17 cellular contexts compared by ENCODE assay signal in genomic region chr2:120605231-120605935, GRCh38.
A peak's percentile ranks its signal among the peaks of the same experiment; 100 is the strongest.
DNase-seq lines count a peak whose midpoint lies in the region; ATAC-seq and TF ChIP-seq lines count a peak whose summit lies in the region.
"Had no signal": no experiment of that assay in that cellular context is flagged by ENCODE, and none has a peak within 500 bp of the region (broad histone marks: within the 10 kb centered on the region; RNA-seq: fewer than 3 reads in every experiment).

No MANE protein-coding gene starts in this region.

- H3K9ac ChIP-seq in IMR-90 (ENCODE audit: low read depth, low read length): no peak overlapping the region
- H3K9ac ChIP-seq: GM23248 had no signal

- no peaks in the 10 kb centered on the region for H3K36me3 ChIP-seq in IMR-90 (ENCODE audit: control insufficient read depth, insufficient read depth, low read length)
- H3K36me3 ChIP-seq in left lung: no peaks in the 10 kb centered on the region
- H3K36me3 ChIP-seq: heart left ventricle, stomach had no signal

- dilution Hi-C loops in IMR-90 (cut with HindIII; ENCODE audit: low sequenced_read_pairs, unreplicated experiment): no loop called here

- no peaks in the 10 kb centered on the region for H3K9me3 ChIP-seq in IMR-90 (ENCODE audit: control insufficient read depth, insufficient read depth, low read length)
- H3K9me3 ChIP-seq in left lung: no peaks in the 10 kb centered on the region
- no peaks in the 10 kb centered on the region for H3K9me3 ChIP-seq in CD4-positive, alpha-beta T cell (ENCODE audit: control insufficient read depth, low read length)
- H3K9me3 ChIP-seq: heart left ventricle, stomach had no signal

- no peak overlapping the region for H3K56ac ChIP-seq in IMR-90 (ENCODE audit: extremely low read depth, insufficient read depth, low read length)

- no peak overlapping the region for H2BK20ac ChIP-seq in IMR-90 (ENCODE audit: low read depth, low read length)

- H3K79me1 ChIP-seq in IMR-90 (ENCODE audit: low read depth in 1 of 2, low read length in 2 of 2): no peaks in the 10 kb centered on the region

- H3K9me3 Mint-ChIP-seq in CD4-positive, alpha-beta T cell: no peaks in the 10 kb centered on the region
- H3K9me3 Mint-ChIP-seq: WTC11 had no signal

- no peak overlapping the region for H3K4me2 ChIP-seq in IMR-90 (ENCODE audit: low read depth, low read length)

- no peak for TF ChIP-seq RAD21 in IMR-90 (IDR thresholded peaks at IDR 0.05; ENCODE audit: low read length)

- no peak overlapping the region for H3K4ac ChIP-seq in IMR-90 (ENCODE audit: low read depth, low read length)

- H3K4me1 Mint-ChIP-seq in CD4-positive, alpha-beta T cell (ENCODE audit: low read depth): no peaks in the 10 kb centered on the region

- H3K27me3 Mint-ChIP-seq in CD4-positive, alpha-beta T cell: peaks cover 10% of the 10 kb centered on the region

- H3K4me3 ChIP-seq in IMR-90 (ENCODE audit: insufficient read depth, low read depth, low read length): no peak overlapping the region
- H3K4me3 ChIP-seq in left lung: no peak overlapping the region
- H3K4me3 ChIP-seq: GM23248, heart left ventricle, stomach had no signal

- H3K27me3 ChIP-seq in IMR-90 (ENCODE audit: control insufficient read depth, insufficient read depth, low read length) (peaks cover 24% of the 10 kb centered on the region; the same call in 1 of the 2 replicates), left lung (no peaks in the 10 kb centered on the region)
- no peaks in the 10 kb centered on the region for H3K27me3 ChIP-seq in CD4-positive, alpha-beta T cell (ENCODE audit: control insufficient read depth, insufficient read depth, low read length)

- H2BK5ac ChIP-seq in IMR-90 (ENCODE audit: low read depth, low read length, poor library complexity, severe bottlenecking): no peak overlapping the region

- H2AK5ac ChIP-seq in IMR-90 (ENCODE audit: low read depth, low read length): peak overlapping the region; percentile 24; the same call in 1 of the 2 replicates

- H3K4me3 Mint-ChIP-seq in CD4-positive, alpha-beta T cell: no peak overlapping the region
- H3K4me3 Mint-ChIP-seq: IgD-negative memory B cell, WTC11 had no signal

- DNase-seq in DMS153 (lab: John Stamatoyannopoulos, UW): peak; percentile 66
- DNase-seq in IMR-90: peak; percentile 31
- peak; percentile 31 for DNase-seq in NOMO-1 treated with dmso at 0.1 percent for 144 hours (lab: John Stamatoyannopoulos, UW; ENCODE audit: unreplicated experiment)
- peak; percentile 41 to 70 for DNase-seq in left lung
- DNase-seq in cerebellar nuclear complex (lab: John Stamatoyannopoulos, UW): no peak
- no peak for DNase-seq in NCI-H2171 treated with DMSO at 0.1 percent for 48 hours (lab: John Stamatoyannopoulos, UW)
- DNase-seq in CD4-positive, alpha-beta T cell: no peak
- no peak for DNase-seq in activated CD8-positive, alpha-beta memory T cell treated with anti-CD3 and anti-CD28 coated beads, Interleukin-2, amount 50 U/mL, for 4 hours
- DNase-seq: activated effector memory CD4-positive, alpha-beta T cell treated with anti-CD3 and anti-CD28 coated beads, Interleukin-2, amount 50 U/mL, for 16 hours; DND-41; GM23248; NCI-H1436 treated with DMSO at 0.1 percent for 48 hours; stomach had no signal

- H3K27ac ChIP-seq in IMR-90 (ENCODE audit: insufficient read depth, low read length) (no peak overlapping the region), left lung (no peak overlapping the region)
- H3K27ac ChIP-seq in CD4-positive, alpha-beta T cell (ENCODE audit: low read depth, low read length): no peak overlapping the region
- H3K27ac ChIP-seq: GM23248, heart left ventricle, stomach had no signal

- TF ChIP-seq POLR2A in IMR-90 (IDR thresholded peaks at IDR 0.05; ENCODE audit: low read depth, low read length): no peak

- ATAC-seq in IMR-90 (ENCODE audit: low read depth): no peak
- ATAC-seq in left lung: peak; percentile 93
- ATAC-seq in CD4-positive, alpha-beta T cell (ENCODE audit: poor library complexity): no peak
- ATAC-seq: esophagus mucosa, heart left ventricle, WTC11 had no signal

- H4K5ac ChIP-seq in IMR-90 (ENCODE audit: low read depth, low read length): no peak overlapping the region

- no peak overlapping the region for H3K18ac ChIP-seq in IMR-90 (ENCODE audit: low read depth, low read length)

- no TSS peak for BruUV-seq in IMR-90 (replicated peaks; lab: Mats Ljungman, UMichigan)

- H4K20me1 ChIP-seq in IMR-90 (ENCODE audit: insufficient read depth, low read length): no peaks in the 10 kb centered on the region

- H2BK120ac ChIP-seq in IMR-90 (ENCODE audit: low read depth, low read length): peak overlapping the region; percentile 26; the same call in 1 of the 2 replicates

- 58% methylated on average over 5 of the region's 10 CpGs; no CpG with 5 or more reads in 1 of the 2 experiments for WGBS in IMR-90 (ENCODE audit: extremely low coverage in 2 of 2, insufficient read length in 1 of 2), 2 experiments

- in situ Hi-C loops in IMR-90 (cut with MboI; ENCODE audit: low sequenced_read_pairs): no loop called here

- no peak overlapping the region for H2AK9ac ChIP-seq in IMR-90 (replicated peaks; ENCODE audit: low read depth, low read length, poor library complexity)

- H2AFZ ChIP-seq in IMR-90 (replicated peaks; ENCODE audit: low read length, poor library complexity): peak overlapping the region; percentile 51
- H2AFZ ChIP-seq: GM23248 had no signal

- POLR2A ChIA-PET in IMR-90 (lab: Charles Lee; ENCODE audit: unreplicated experiment): no interaction called here
- POLR2A ChIA-PET in CD4-positive, alpha-beta T cell (lab: Charles Lee): no interaction called here

- intact Hi-C loops in IMR-90 (cut with micrococcal nuclease): no loop called here
- intact Hi-C loops in left lung (cut with DNase I): no loop called here
- intact Hi-C loops in CD4-positive, alpha-beta T cell (cut with DNase I, micrococcal nuclease): no loop called here

- no peak overlapping the region for H3K14ac ChIP-seq in IMR-90 (replicated peaks; ENCODE audit: low read depth, low read length)

- H4K8ac ChIP-seq in IMR-90 (ENCODE audit: low read depth in 2 of 2, low read length in 2 of 2): no peak overlapping the region; a peak in 2 of 4 replicates

- peak overlapping the region; percentile 45; the same call in 1 of the 2 replicates for H3K23ac ChIP-seq in IMR-90 (ENCODE audit: low read depth, low read length)

- no peaks in the 10 kb centered on the region for H3K36me3 Mint-ChIP-seq in CD4-positive, alpha-beta T cell (ENCODE audit: low read depth)
- H3K36me3 Mint-ChIP-seq: IgD-negative memory B cell, WTC11 had no signal

- CTCF ChIA-PET in IMR-90 (lab: Yijun Ruan, JAX): no interaction called here
- CTCF ChIA-PET in CD4-positive, alpha-beta T cell (lab: Charles Lee): interaction anchor here (0.7 kb wide), 1 partner anchor 1784 kb away, joined by 3 read pairs; no protein-coding TSS in a partner anchor

- no peaks in the 10 kb centered on the region for H3K9me1 ChIP-seq in IMR-90 (ENCODE audit: insufficient read depth, low read length)

- no peak overlapping the region for H3K27ac Mint-ChIP-seq in CD4-positive, alpha-beta T cell
- H3K27ac Mint-ChIP-seq: IgD-negative memory B cell, WTC11 had no signal

- H2BK15ac ChIP-seq in IMR-90 (ENCODE audit: low read depth, low read length): peak overlapping the region; percentile 51; the same call in 1 of the 3 replicates

- H3K4me1 ChIP-seq in IMR-90 (ENCODE audit: control insufficient read depth, insufficient read depth, low read length) (peaks cover 2% of the 10 kb centered on the region; the same call in 1 of the 2 replicates), left lung (no peaks in the 10 kb centered on the region)
- H3K4me1 ChIP-seq: stomach had no signal

- TF ChIP-seq CTCF in IMR-90 (conservative IDR thresholded peaks at IDR 0.05; ENCODE audit: low read depth, low read length): no peak
- no peak for TF ChIP-seq CTCF in left lung (IDR thresholded peaks at IDR 0.05)
- no peak for TF ChIP-seq CTCF in CD4-positive, alpha-beta T cell (IDR thresholded peaks at IDR 0.05)

- H4K91ac ChIP-seq in IMR-90 (ENCODE audit: insufficient read depth, low read depth, low read length): 0 out of 2 replicates have a peak overlapping the region, but pooled peaks have one; percentile 9

TF ChIP-seq in IMR-90, 13 proteins besides CTCF, POLR2A, EP300 and RAD21:
- TF ChIP-seq ELK1 (IDR thresholded peaks at IDR 0.05; ENCODE audit: borderline replicate concordance, low read depth, low read length) (no peak), CEBPB (IDR thresholded peaks at IDR 0.05; ENCODE audit: low read depth, low read length) (no peak), MXI1 (IDR thresholded peaks at IDR 0.05; ENCODE audit: borderline replicate concordance, low read depth, low read length) (no peak), MAFK (IDR thresholded peaks at IDR 0.05; ENCODE audit: low read depth, low read length) (no peak), RFX5 (IDR thresholded peaks at IDR 0.05; ENCODE audit: low read depth, low read length) (no peak), CHD1 (IDR thresholded peaks at IDR 0.05; ENCODE audit: low read depth, low read length) (no peak), SMC3 (IDR thresholded peaks at IDR 0.05; ENCODE audit: low read depth, low read length) (no peak), NFE2L2 (IDR thresholded peaks at IDR 0.05; ENCODE audit: low read depth, low read length) (no peak), FOS (IDR thresholded peaks at IDR 0.05; ENCODE audit: low read depth, low read length) (no peak), BHLHE40 (IDR thresholded peaks at IDR 0.05; ENCODE audit: low read depth, low read length) (no peak), MAZ (IDR thresholded peaks at IDR 0.05; ENCODE audit: borderline replicate concordance, low read depth, low read length) (no peak), RCOR1 (IDR thresholded peaks at IDR 0.05; ENCODE audit: insufficient replicate concordance, low read length) (no peak)
- TF ChIP-seq, protein P1, sequence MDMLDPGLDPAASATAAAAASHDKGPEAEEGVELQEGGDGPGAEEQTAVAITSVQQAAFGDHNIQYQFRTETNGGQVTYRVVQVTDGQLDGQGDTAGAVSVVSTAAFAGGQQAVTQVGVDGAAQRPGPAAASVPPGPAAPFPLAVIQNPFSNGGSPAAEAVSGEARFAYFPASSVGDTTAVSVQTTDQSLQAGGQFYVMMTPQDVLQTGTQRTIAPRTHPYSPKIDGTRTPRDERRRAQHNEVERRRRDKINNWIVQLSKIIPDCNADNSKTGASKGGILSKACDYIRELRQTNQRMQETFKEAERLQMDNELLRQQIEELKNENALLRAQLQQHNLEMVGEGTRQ (IDR thresholded peaks at IDR 0.05; ENCODE audit: low read depth, low read length): no peak

Comparison
In these comparisons a context has a peak if more than half of its experiments do, and no peak if none do; other contexts are left out.
1. DNase-seq: peak in DMS153 (single experiment), IMR-90 (single experiment), NOMO-1 treated with dmso at 0.1 percent for 144 hours (single experiment) and left lung (2 of 2); none in cerebellar nuclear complex (0 of 2), NCI-H2171 treated with DMSO at 0.1 percent for 48 hours (single experiment), CD4-positive, alpha-beta T cell (0 of 10) and activated CD8-positive, alpha-beta memory T cell treated with anti-CD3 and anti-CD28 coated beads, Interleukin-2, amount 50 U/mL, for 4 hours (single experiment).